In the genomic region with DNA sequence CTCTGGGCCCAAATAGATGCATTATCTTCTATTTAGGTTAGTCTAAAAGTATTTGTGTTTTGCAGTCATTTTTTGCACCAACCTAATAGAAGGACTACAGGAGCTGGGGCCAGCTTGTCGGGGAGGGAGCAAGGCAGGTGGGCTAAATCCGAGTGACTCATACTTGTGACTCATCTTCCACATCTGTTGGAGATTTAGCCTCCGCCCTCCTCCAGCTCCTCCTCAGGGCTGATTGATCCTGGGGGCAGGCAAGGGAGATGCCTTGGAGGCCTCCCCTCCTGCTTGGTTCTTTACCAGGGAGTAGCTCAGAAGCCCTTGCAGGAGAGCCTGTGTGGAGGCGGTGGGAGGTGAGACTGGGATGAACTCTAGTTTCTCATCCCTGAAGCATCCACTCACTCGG, we compare ENCODE assay signal across 11 cellular contexts. TPM values are rescaled to one million over a fixed set of nuclear protein-coding genes. Genes with fewer than 3 reads are reported as not detected.
DNase-seq lines count a peak whose midpoint lies in the region; ATAC-seq and TF ChIP-seq lines count a peak whose summit lies in the region.
"Had no signal": no experiment of that assay in that cellular context is flagged by ENCODE, and none has a peak within 500 bp of the region (broad histone marks: within the 10 kb centered on the region; RNA-seq: fewer than 3 reads in every experiment).

No MANE protein-coding gene starts in this region.

- no peaks in the 10 kb centered on the region for H3K9me2 ChIP-seq in SK-N-SH

- ATAC-seq in activated CD8-positive, alpha-beta T cell treated with anti-CD3 and anti-CD28 coated beads for 36 hours = peak; percentile 54
- no peak for ATAC-seq in activated CD8-positive, alpha-beta T cell treated with anti-CD3 and anti-CD28 coated beads, Interleukin-2, amount 10 ng/mL, durations not matched to agents 7 days and 5 days
- ATAC-seq in left ventricle myocardium superior = no peak
- no peak for ATAC-seq in CD4-positive, alpha-beta T cell (ENCODE audit: poor library complexity)
- ATAC-seq: Right ventricle myocardium inferior had no signal

- no peak for DNase-seq in activated CD8-positive, alpha-beta T cell treated with anti-CD3 and anti-CD28 coated beads for 36 hours
- DNase-seq in activated CD8-positive, alpha-beta T cell treated with anti-CD3 and anti-CD28 coated beads, Interleukin-2, amount 10 ng/mL, durations not matched to agents 7 days and 5 days = no peak
- DNase-seq in SK-N-SH (no peak), fibroblast of the conjunctiva (ENCODE audit: low read depth) (peak; percentile 90), vagina (ENCODE audit: extremely low spot score in 2 of 2) (no peak), NCI-H2081 (lab: John Stamatoyannopoulos, UW) (no peak), left ventricle myocardium superior (no peak)
- no peak for DNase-seq in CD4-positive, alpha-beta T cell
- DNase-seq: cortex of kidney, left ventricle myocardium inferior had no signal

- H3K4me2 ChIP-seq in SK-N-SH = peak overlapping the region; percentile 44; the same call in 1 of the 2 replicates

- H3K9me3 ChIP-seq in SK-N-SH = no peaks in the 10 kb centered on the region
- no peaks in the 10 kb centered on the region for H3K9me3 ChIP-seq in vagina
- H3K9me3 ChIP-seq in CD4-positive, alpha-beta T cell (ENCODE audit: control insufficient read depth, low read length) = no peaks in the 10 kb centered on the region
- H3K9me3 ChIP-seq: left ventricle myocardium inferior had no signal

- H3K4me3 ChIP-seq in SK-N-SH (ENCODE audit: low read depth in 2 of 2, low read length in 1 of 2) (no peak overlapping the region), vagina (no peak overlapping the region)
- H3K4me3 ChIP-seq: left ventricle myocardium inferior had no signal

- no peaks in the 10 kb centered on the region for H3K27me3 Mint-ChIP-seq in activated CD8-positive, alpha-beta T cell treated with anti-CD3 and anti-CD28 coated beads for 36 hours
- no peaks in the 10 kb centered on the region for H3K27me3 Mint-ChIP-seq in activated CD8-positive, alpha-beta T cell treated with anti-CD3 and anti-CD28 coated beads, Interleukin-2, amount 10 ng/mL, durations not matched to agents 7 days and 5 days (ENCODE audit: low read depth)
- H3K27me3 Mint-ChIP-seq in CD4-positive, alpha-beta T cell = no peaks in the 10 kb centered on the region

- H3K27ac Mint-ChIP-seq in activated CD8-positive, alpha-beta T cell treated with anti-CD3 and anti-CD28 coated beads for 36 hours = no peak overlapping the region
- H3K27ac Mint-ChIP-seq in activated CD8-positive, alpha-beta T cell treated with anti-CD3 and anti-CD28 coated beads, Interleukin-2, amount 10 ng/mL, durations not matched to agents 7 days and 5 days = no peak overlapping the region
- H3K27ac Mint-ChIP-seq in CD4-positive, alpha-beta T cell = no peak overlapping the region

- no peaks in the 10 kb centered on the region for H3K4me1 Mint-ChIP-seq in activated CD8-positive, alpha-beta T cell treated with anti-CD3 and anti-CD28 coated beads for 36 hours (ENCODE audit: low read depth)
- peaks cover 2% of the 10 kb centered on the region for H3K4me1 Mint-ChIP-seq in activated CD8-positive, alpha-beta T cell treated with anti-CD3 and anti-CD28 coated beads, Interleukin-2, amount 10 ng/mL, durations not matched to agents 7 days and 5 days (ENCODE audit: low read depth)
- no peaks in the 10 kb centered on the region for H3K4me1 Mint-ChIP-seq in CD4-positive, alpha-beta T cell (ENCODE audit: low read depth)

- H3K4me3 Mint-ChIP-seq in activated CD8-positive, alpha-beta T cell treated with anti-CD3 and anti-CD28 coated beads for 36 hours = no peak overlapping the region
- H3K4me3 Mint-ChIP-seq in activated CD8-positive, alpha-beta T cell treated with anti-CD3 and anti-CD28 coated beads, Interleukin-2, amount 10 ng/mL, durations not matched to agents 7 days and 5 days = no peak overlapping the region
- no peak overlapping the region for H3K4me3 Mint-ChIP-seq in CD4-positive, alpha-beta T cell

- TF ChIP-seq RAD21 in SK-N-SH (IDR thresholded peaks at IDR 0.05; ENCODE audit: low read length) = no peak

- CTCF ChIA-PET in activated CD8-positive, alpha-beta T cell treated with anti-CD3 and anti-CD28 coated beads for 36 hours (lab: Charles Lee) = interaction anchor here (0.6 to 3.2 kb wide), 3 partner anchors 7 to 55 kb away, joined by 3 to 13 read pairs (median 4); no protein-coding TSS in a partner anchor
- CTCF ChIA-PET in activated CD8-positive, alpha-beta T cell treated with anti-CD3 and anti-CD28 coated beads, Interleukin-2, amount 10 ng/mL, durations not matched to agents 7 days and 5 days (lab: Charles Lee) = interaction anchor here (1.1 to 2.7 kb wide), 3 partner anchors 9 to 29 kb away, joined by 3 to 16 read pairs (median 4); a partner anchor contains a TSS
- CTCF ChIA-PET in SK-N-SH (lab: Yijun Ruan, JAX) = interaction anchor here (1.1 to 25.7 kb wide), 5 partner anchors 29 to 213 kb away, joined by 3 to 382 read pairs (median 3); a partner anchor contains a TSS
- CTCF ChIA-PET in CD4-positive, alpha-beta T cell (lab: Charles Lee) = interaction anchor here (2.4 kb wide), 1 partner anchor 29 kb away, joined by 7 read pairs; a partner anchor contains a TSS

- H2AFZ ChIP-seq in SK-N-SH (ENCODE audit: low read depth) = no peak overlapping the region

- POLR2A ChIA-PET in activated CD8-positive, alpha-beta T cell treated with anti-CD3 and anti-CD28 coated beads for 36 hours (lab: Charles Lee) = interaction anchor here (1.0 kb wide), 1 partner anchor 11 kb away, joined by 3 read pairs; no protein-coding TSS in a partner anchor
- POLR2A ChIA-PET in activated CD8-positive, alpha-beta T cell treated with anti-CD3 and anti-CD28 coated beads, Interleukin-2, amount 10 ng/mL, durations not matched to agents 7 days and 5 days (lab: Charles Lee) = no interaction called here
- POLR2A ChIA-PET in SK-N-SH (lab: Yijun Ruan, JAX) = interaction anchor here (0.6 kb wide), 1 partner anchor 72 kb away, joined by 3 read pairs; no protein-coding TSS in a partner anchor
- POLR2A ChIA-PET in CD4-positive, alpha-beta T cell (lab: Charles Lee) = no interaction called here

- H3K27me3 ChIP-seq in SK-N-SH (ENCODE audit: insufficient read depth) (no peaks in the 10 kb centered on the region), vagina (no peaks in the 10 kb centered on the region)
- no peaks in the 10 kb centered on the region for H3K27me3 ChIP-seq in CD4-positive, alpha-beta T cell (ENCODE audit: control insufficient read depth, insufficient read depth, low read length)

- no peak for TF ChIP-seq POLR2A in vagina (IDR thresholded peaks at IDR 0.05)

- TF ChIP-seq CTCF in activated CD8-positive, alpha-beta T cell treated with anti-CD3 and anti-CD28 coated beads for 36 hours (IDR thresholded peaks at IDR 0.05) = no peak
- TF ChIP-seq CTCF in SK-N-SH (IDR thresholded peaks at IDR 0.05) (no peak), vagina (IDR thresholded peaks at IDR 0.05) (no peak)
- TF ChIP-seq CTCF in CD4-positive, alpha-beta T cell (IDR thresholded peaks at IDR 0.05) = no peak

- no peaks in the 10 kb centered on the region for H3K79me2 ChIP-seq in SK-N-SH (ENCODE audit: insufficient read depth)

- H3K27ac ChIP-seq in SK-N-SH (ENCODE audit: low read depth in 2 of 2, low read length in 1 of 2) = peak overlapping the region; percentile 22 to 66; a peak in 3 of 4 replicates
- H3K27ac ChIP-seq in vagina = peak overlapping the region; percentile 84
- no peak overlapping the region for H3K27ac ChIP-seq in CD4-positive, alpha-beta T cell (ENCODE audit: low read depth, low read length)

- H3K36me3 ChIP-seq in SK-N-SH (replicated peaks in 1 of 2; ENCODE audit: control insufficient read depth in 1 of 2, insufficient read depth in 2 of 2, low read length in 1 of 2) (peaks cover 0 to 4% of the 10 kb centered on the region in 2 experiments), vagina (no peaks in the 10 kb centered on the region)
- H3K36me3 ChIP-seq: left ventricle myocardium inferior had no signal

- no peaks in the 10 kb centered on the region for H4K20me1 ChIP-seq in SK-N-SH (ENCODE audit: insufficient read depth)

- H3K9ac ChIP-seq in SK-N-SH = no peak overlapping the region

- peaks cover 7% of the 10 kb centered on the region for H3K36me3 Mint-ChIP-seq in activated CD8-positive, alpha-beta T cell treated with anti-CD3 and anti-CD28 coated beads for 36 hours (ENCODE audit: low read depth)
- H3K36me3 Mint-ChIP-seq in activated CD8-positive, alpha-beta T cell treated with anti-CD3 and anti-CD28 coated beads, Interleukin-2, amount 10 ng/mL, durations not matched to agents 7 days and 5 days (ENCODE audit: low read depth) = no peaks in the 10 kb centered on the region
- no peaks in the 10 kb centered on the region for H3K36me3 Mint-ChIP-seq in CD4-positive, alpha-beta T cell (ENCODE audit: low read depth)

- peak in 1 of 2 experiments; percentile 20; a peak in 1 of 4 replicates for TF ChIP-seq EP300 in SK-N-SH (IDR thresholded peaks at IDR 0.05; ENCODE audit: borderline replicate concordance in 1 of 2, low read depth in 1 of 2, low read length in 1 of 2)

- 18% methylated on average over 3 of the region's 5 CpGs for WGBS in SK-N-SH (ENCODE audit: low lambda C conversion rate)

- no peaks in the 10 kb centered on the region for H3K9me3 Mint-ChIP-seq in activated CD8-positive, alpha-beta T cell treated with anti-CD3 and anti-CD28 coated beads for 36 hours
- no peaks in the 10 kb centered on the region for H3K9me3 Mint-ChIP-seq in activated CD8-positive, alpha-beta T cell treated with anti-CD3 and anti-CD28 coated beads, Interleukin-2, amount 10 ng/mL, durations not matched to agents 7 days and 5 days (ENCODE audit: insufficient read depth)
- H3K9me3 Mint-ChIP-seq in CD4-positive, alpha-beta T cell = no peaks in the 10 kb centered on the region

- peaks cover 14% of the 10 kb centered on the region for H3F3A ChIP-seq in SK-N-SH (replicated peaks; ENCODE audit: insufficient read depth)

- intact Hi-C loops in activated CD8-positive, alpha-beta T cell treated with anti-CD3 and anti-CD28 coated beads for 36 hours (cut with micrococcal nuclease) = no loop called here
- intact Hi-C loops in vagina (cut with DNase I) (no loop called here), left ventricle myocardium superior (cut with micrococcal nuclease) (no loop called here)
- intact Hi-C loops in CD4-positive, alpha-beta T cell (cut with DNase I, micrococcal nuclease) = no loop called here

- peaks cover 17 to 24% of the 10 kb centered on the region in 2 experiments; a peak in 1 of 4 replicates for H3K4me1 ChIP-seq in SK-N-SH (ENCODE audit: control insufficient read depth in 1 of 2, insufficient read depth in 2 of 2, low read depth in 1 of 2, low read length in 1 of 2)
- H3K4me1 ChIP-seq in vagina = peaks cover 55% of the 10 kb centered on the region

RNA-seq across cellular contexts. Expression of a gene that starts 27.9 kb away (rescaled TPM):
- total RNA-seq in activated CD8-positive, alpha-beta T cell treated with anti-CD3 and anti-CD28 coated beads for 36 hours = 100 to 1,000 TPM; 108 to 116 TPM
- 100 to 1,000 TPM; 145 to 154 TPM for total RNA-seq in activated CD8-positive, alpha-beta T cell treated with anti-CD3 and anti-CD28 coated beads, Interleukin-2, amount 10 ng/mL, durations not matched to agents 7 days and 5 days
- polyA plus RNA-seq in SK-N-SH (2012; rRNA removed) = 5.0 and 5.3 TPM in 2 replicates
- 2.3 and 2.8 TPM in 2 replicates for polyA plus RNA-seq in SK-N-SH (2012; cell fraction: cytosol; rRNA removed)
- 19.5 and 20.2 TPM in 2 replicates for polyA plus RNA-seq in SK-N-SH (2012; cell fraction: nucleus; rRNA removed)
- total RNA-seq in vagina (16.5 TPM), left ventricle myocardium superior (48.3 TPM)
- 100 to 1,000 TPM; 155 to 164 TPM for total RNA-seq in CD4-positive, alpha-beta T cell

RNA-seq across cellular contexts. Expression of a gene that starts 38.2 kb away (rescaled TPM):
- 10 to 100 TPM; 13.3 TPM for total RNA-seq in activated CD8-positive, alpha-beta T cell treated with anti-CD3 and anti-CD28 coated beads for 36 hours
- total RNA-seq in activated CD8-positive, alpha-beta T cell treated with anti-CD3 and anti-CD28 coated beads, Interleukin-2, amount 10 ng/mL, durations not matched to agents 7 days and 5 days = 10 to 100 TPM; 30.0 to 30.9 TPM
- polyA plus RNA-seq in SK-N-SH (2012; rRNA removed) = 1.2 and 2.0 TPM in 2 replicates
- polyA plus RNA-seq in SK-N-SH (2012; cell fraction: cytosol; rRNA removed) = 1.5 and 1.8 TPM in 2 replicates
- polyA plus RNA-seq in SK-N-SH (2012; cell fraction: nucleus; rRNA removed) = 8.4 and 11.5 TPM in 2 replicates
- total RNA-seq in vagina (10.6 TPM), left ventricle myocardium superior (9.0 TPM)
- total RNA-seq in CD4-positive, alpha-beta T cell = 100 to 1,000 TPM; 146 to 151 TPM

RNA-seq across cellular contexts. Expression of a gene that starts 53.0 kb away (rescaled TPM):
- 10 to 100 TPM; 11.7 to 12.7 TPM for total RNA-seq in activated CD8-positive, alpha-beta T cell treated with anti-CD3 and anti-CD28 coated beads for 36 hours
- total RNA-seq in activated CD8-positive, alpha-beta T cell treated with anti-CD3 and anti-CD28 coated beads, Interleukin-2, amount 10 ng/mL, durations not matched to agents 7 days and 5 days = 1 to 10 TPM; 7.6 to 8.2 TPM
- 15.1 and 15.4 TPM in 2 replicates for polyA plus RNA-seq in SK-N-SH (2012; rRNA removed)
- polyA plus RNA-seq in SK-N-SH (2012; cell fraction: cytosol; rRNA removed) = 4.8 and 7.4 TPM in 2 replicates
- 78.8 and 83.1 TPM in 2 replicates for polyA plus RNA-seq in SK-N-SH (2012; cell fraction: nucleus; rRNA removed)
- total RNA-seq in vagina = 3.9 TPM
- total RNA-seq in left ventricle myocardium superior = 9.9 TPM
- total RNA-seq in CD4-positive, alpha-beta T cell = 1 to 10 TPM; 7.3 to 7.7 TPM

Comparison
In these comparisons a context has a peak if more than half of its experiments do, and no peak if none do; other contexts are left out.
1. POLR2A ChIA-PET loops: an anchor here in activated CD8-positive, alpha-beta T cell treated with anti-CD3 and anti-CD28 coated beads for 36 hours (1.0 kb wide) and SK-N-SH (0.6 kb wide); none called in activated CD8-positive, alpha-beta T cell treated with anti-CD3 and anti-CD28 coated beads, Interleukin-2, amount 10 ng/mL, durations not matched to agents 7 days and 5 days and CD4-positive, alpha-beta T cell.
2. RNA of a gene that starts 38.2 kb away (total RNA-seq): 146 to 151 TPM in CD4-positive, alpha-beta T cell; 30.0 to 30.9 TPM in activated CD8-positive, alpha-beta T cell treated with anti-CD3 and anti-CD28 coated beads, Interleukin-2, amount 10 ng/mL, durations not matched to agents 7 days and 5 days, 13.3 TPM in activated CD8-positive, alpha-beta T cell treated with anti-CD3 and anti-CD28 coated beads for 36 hours, 10.6 TPM in vagina (single experiment) and 9.0 TPM in left ventricle myocardium superior (single experiment); every median in the first group is over 4 times any median in the second.